ENCODE assay signal across 20 cellular contexts in the genomic region with DNA sequence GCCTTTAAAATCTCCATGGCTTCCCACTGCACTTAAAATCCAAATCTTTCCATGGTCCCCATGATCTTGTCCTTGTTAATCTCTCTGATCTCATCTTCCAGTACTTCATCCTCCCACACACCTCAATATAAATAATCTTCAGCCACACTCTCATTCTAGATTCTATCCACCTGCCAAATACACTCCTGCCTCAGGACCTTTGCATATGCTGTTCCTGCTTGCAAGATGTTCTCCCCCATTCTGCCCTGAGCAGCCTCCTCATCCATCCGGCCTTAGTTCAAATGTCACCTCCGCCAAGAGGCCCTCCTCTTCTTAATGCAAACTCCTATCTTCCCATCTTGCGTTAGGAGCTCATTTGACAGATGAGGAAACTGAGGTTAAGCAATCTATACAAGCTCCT.
A peak's percentile ranks its signal among the peaks of the same experiment; 100 is the strongest.
DNase-seq lines count a peak whose midpoint lies in the region; ATAC-seq and TF ChIP-seq lines count a peak whose summit lies in the region.
"Had no signal": no experiment of that assay in that cellular context is flagged by ENCODE, and none has a peak within 500 bp of the region (broad histone marks: within the 10 kb centered on the region; RNA-seq: fewer than 3 reads in every experiment).

No MANE protein-coding gene starts in this region.

- peaks cover 75% of the 10 kb centered on the region for H3K4me1 Mint-ChIP-seq in CD8-positive, alpha-beta T cell (ENCODE audit: low read depth)
- peaks cover 67% of the 10 kb centered on the region for H3K4me1 Mint-ChIP-seq in activated naive CD8-positive, alpha-beta T cell treated with anti-CD3 and anti-CD28 coated beads, Interleukin-2, amount 50 U/mL, for 24 hours
- peaks cover 67% of the 10 kb centered on the region for H3K4me1 Mint-ChIP-seq in nephron progenitor cell

- CTCF ChIA-PET in CD8-positive, alpha-beta T cell (lab: Charles Lee) = interaction anchor here (0.7 to 1.9 kb wide), 8 partner anchors 10 to 114 kb away, joined by 3 to 8 read pairs (median 4); no protein-coding TSS in a partner anchor

- H3K79me2 ChIP-seq in mesendoderm (ENCODE audit: control insufficient read depth, insufficient read depth, low read length) = peaks cover 36% of the 10 kb centered on the region

- H3K27ac ChIP-seq in BLaER1 (no peak overlapping the region), mesendoderm (ENCODE audit: low read depth, low read length) (no peak overlapping the region)
- no peak overlapping the region for H3K27ac ChIP-seq in CD8-positive, alpha-beta T cell (ENCODE audit: low read depth, low read length)
- H3K27ac ChIP-seq: SK-N-MC had no signal

- H3K4me2 ChIP-seq in BLaER1 (0 out of 2 replicates have a peak overlapping the region, but pooled peaks have one; percentile 76), mesendoderm (ENCODE audit: low read length) (no peak overlapping the region)

- H3K27me3 ChIP-seq in BLaER1 (no peaks in the 10 kb centered on the region), mesendoderm (ENCODE audit: insufficient read depth, low read length, poor library complexity) (no peaks in the 10 kb centered on the region)
- H3K27me3 ChIP-seq in CD8-positive, alpha-beta T cell (ENCODE audit: insufficient read depth, low read length) = no peaks in the 10 kb centered on the region
- H3K27me3 ChIP-seq: BE2C, MG63 had no signal

- no peak overlapping the region for H2BK120ac ChIP-seq in mesendoderm (ENCODE audit: low read depth, low read length)

- H3K27me3 Mint-ChIP-seq in CD8-positive, alpha-beta T cell (ENCODE audit: low read depth) = no peaks in the 10 kb centered on the region
- no peaks in the 10 kb centered on the region for H3K27me3 Mint-ChIP-seq in activated naive CD8-positive, alpha-beta T cell treated with anti-CD3 and anti-CD28 coated beads, Interleukin-2, amount 50 U/mL, for 24 hours
- H3K27me3 Mint-ChIP-seq in nephron progenitor cell (ENCODE audit: low read depth, poor library complexity) = peaks cover 25% of the 10 kb centered on the region

- H3K4me3 ChIP-seq in BLaER1 (no peak overlapping the region), mesendoderm (ENCODE audit: low read length) (no peak overlapping the region)
- H3K4me3 ChIP-seq in CD8-positive, alpha-beta T cell (ENCODE audit: low read depth, low read length) = no peak overlapping the region
- H3K4me3 ChIP-seq: left lung, MG63, SK-N-MC had no signal

- H3K4me3 Mint-ChIP-seq in CD8-positive, alpha-beta T cell = peak overlapping the region; percentile 0
- no peak overlapping the region for H3K4me3 Mint-ChIP-seq in activated naive CD8-positive, alpha-beta T cell treated with anti-CD3 and anti-CD28 coated beads, Interleukin-2, amount 50 U/mL, for 24 hours
- H3K4me3 Mint-ChIP-seq in nephron progenitor cell = no peak overlapping the region
- H3K4me3 Mint-ChIP-seq: nephron had no signal

- no peak overlapping the region for H4K8ac ChIP-seq in mesendoderm (ENCODE audit: low read depth, low read length)

- no peak overlapping the region for H2BK5ac ChIP-seq in mesendoderm (ENCODE audit: low read length)

- H3K4me1 ChIP-seq in BLaER1 (peaks cover 88% of the 10 kb centered on the region), mesendoderm (ENCODE audit: control insufficient read depth, low read depth, low read length) (peaks cover 14% of the 10 kb centered on the region)
- H3K4me1 ChIP-seq in CD8-positive, alpha-beta T cell (ENCODE audit: insufficient read depth, low read length) = peaks cover 67% of the 10 kb centered on the region
- H3K4me1 ChIP-seq: BE2C had no signal

- peaks cover 48% of the 10 kb centered on the region for H3K79me1 ChIP-seq in mesendoderm (ENCODE audit: low read length)

- no CpG with 5 or more reads among the region's 3 CpGs for WGBS in mesendoderm (ENCODE audit: extremely low coverage, insufficient coverage, low lambda C conversion rate)

- DNase-seq in CD8-positive, alpha-beta T cell = no peak
- DNase-seq in activated naive CD8-positive, alpha-beta T cell treated with anti-CD3 and anti-CD28 coated beads, Interleukin-2, amount 50 U/mL, for 24 hours = no peak
- DNase-seq in mesendoderm = no peak
- DNase-seq in cerebellar nuclear complex (lab: John Stamatoyannopoulos, UW) = no peak
- DNase-seq in nephron progenitor cell = no peak
- DNase-seq: activated CD8-positive, alpha-beta memory T cell treated with anti-CD3 and anti-CD28 coated beads, Interleukin-2, amount 50 U/mL, for 4 hours; BE2C; DMS79; left lung; MG63; NCI-H187; NCI-H524; PC-3; retina; stimulated activated CD4-positive, alpha-beta T cell treated with anti-CD3 and anti-CD28 coated beads, Interleukin-2, amount 100 ng/mL, for 24 hours; stimulated activated CD8-positive, alpha-beta memory T cell treated with anti-CD3 and anti-CD28 coated beads, Interleukin-4, amount 100 ng/mL, for 48 hours had no signal

- no peak overlapping the region for H4K5ac ChIP-seq in mesendoderm (ENCODE audit: low read length)

- POLR2A ChIA-PET in CD8-positive, alpha-beta T cell (lab: Charles Lee) = interaction anchor here (1.0 to 2.7 kb wide), 7 partner anchors 11 to 77 kb away, joined by 3 to 21 read pairs (median 4); partner anchors contain the start of gene PREX1

- no peak overlapping the region for H3K23ac ChIP-seq in mesendoderm (ENCODE audit: low read length)

- H3K36me3 ChIP-seq in BLaER1 (no peaks in the 10 kb centered on the region), mesendoderm (ENCODE audit: control insufficient read depth, insufficient read depth, low read length) (no peaks in the 10 kb centered on the region)
- H3K36me3 ChIP-seq in CD8-positive, alpha-beta T cell (ENCODE audit: insufficient read depth, low read length) = no peaks in the 10 kb centered on the region
- H3K36me3 ChIP-seq: BE2C, MG63 had no signal

- H4K20me1 ChIP-seq in BLaER1 = no peaks in the 10 kb centered on the region

- no peak overlapping the region for H3K18ac ChIP-seq in mesendoderm (ENCODE audit: low read length)

- no peak overlapping the region for H3K4ac ChIP-seq in mesendoderm (ENCODE audit: low read depth, low read length)

- peak overlapping the region; percentile 0 for H3K56ac ChIP-seq in mesendoderm (ENCODE audit: low read length)

- TF ChIP-seq CTCF in CD8-positive, alpha-beta T cell (IDR thresholded peaks at IDR 0.05) = no peak
- TF ChIP-seq CTCF in nephron progenitor cell (IDR thresholded peaks at IDR 0.05) = no peak

- ATAC-seq in CD8-positive, alpha-beta T cell = no peak
- no peak for ATAC-seq in activated naive CD8-positive, alpha-beta T cell treated with anti-CD3 and anti-CD28 coated beads, Interleukin-2, amount 50 U/mL, for 24 hours
- no peak for ATAC-seq in esophagus mucosa
- ATAC-seq: PC-3 had no signal

- H3K36me3 Mint-ChIP-seq in CD8-positive, alpha-beta T cell = peaks cover 42% of the 10 kb centered on the region
- H3K36me3 Mint-ChIP-seq in activated naive CD8-positive, alpha-beta T cell treated with anti-CD3 and anti-CD28 coated beads, Interleukin-2, amount 50 U/mL, for 24 hours (ENCODE audit: low read depth) = peaks cover 35% of the 10 kb centered on the region
- peaks cover 6% of the 10 kb centered on the region for H3K36me3 Mint-ChIP-seq in nephron progenitor cell (ENCODE audit: low read depth)

- H2AK5ac ChIP-seq in mesendoderm (ENCODE audit: low read length) = no peak overlapping the region

- H3K9ac ChIP-seq in BLaER1 = no peak overlapping the region
- no peak overlapping the region for H3K9ac ChIP-seq in mesendoderm (ENCODE audit: low read length)

- intact Hi-C loops in CD8-positive, alpha-beta T cell (cut with DNase I, micrococcal nuclease) = loop anchor here (2.0 kb wide), 2 partner anchors 18 to 30 kb away; no protein-coding TSS in a partner anchor

- peaks cover 3% of the 10 kb centered on the region for H3K9me3 ChIP-seq in BLaER1
- peaks cover 3% of the 10 kb centered on the region for H3K9me3 ChIP-seq in CD8-positive, alpha-beta T cell (ENCODE audit: low read length)
- H3K9me3 ChIP-seq: BE2C, left lung, MG63 had no signal

- H3K9me3 Mint-ChIP-seq in CD8-positive, alpha-beta T cell = peaks cover 4% of the 10 kb centered on the region
- H3K9me3 Mint-ChIP-seq in activated naive CD8-positive, alpha-beta T cell treated with anti-CD3 and anti-CD28 coated beads, Interleukin-2, amount 50 U/mL, for 24 hours = peaks cover 9% of the 10 kb centered on the region
- peaks cover 9% of the 10 kb centered on the region for H3K9me3 Mint-ChIP-seq in nephron progenitor cell

- H3K27ac Mint-ChIP-seq in CD8-positive, alpha-beta T cell = peak overlapping the region; percentile 88
- H3K27ac Mint-ChIP-seq in activated naive CD8-positive, alpha-beta T cell treated with anti-CD3 and anti-CD28 coated beads, Interleukin-2, amount 50 U/mL, for 24 hours = peak overlapping the region; percentile 70
- no peak overlapping the region for H3K27ac Mint-ChIP-seq in nephron progenitor cell

- no peak overlapping the region for H2BK15ac ChIP-seq in mesendoderm (replicated peaks; ENCODE audit: low read depth)
